Comparison of ENCODE assay signal across 7 cellular contexts in the genomic region with DNA sequence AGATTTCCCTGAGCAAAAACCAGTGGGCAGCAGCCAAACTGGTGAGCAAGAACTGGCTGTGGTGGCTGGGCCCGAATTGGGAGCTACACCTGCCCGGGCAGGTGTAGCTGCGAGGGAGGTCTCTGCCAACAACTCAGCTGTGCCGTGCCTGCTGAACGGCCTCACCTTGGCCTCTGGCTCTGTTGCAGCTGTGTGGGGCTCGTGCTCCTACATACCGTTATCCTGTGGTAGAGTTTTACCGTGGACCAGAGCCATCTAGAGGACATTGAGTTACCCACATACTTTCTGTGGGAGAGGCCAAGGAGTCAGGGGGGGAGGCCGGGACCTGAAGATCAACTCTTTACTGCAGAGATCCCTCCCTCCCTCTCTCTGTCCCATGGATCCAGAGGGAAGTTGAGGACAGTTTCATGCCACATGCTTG. TPM values are rescaled to one million over a fixed set of nuclear protein-coding genes. Genes with fewer than 3 reads are reported as not detected.
DNase-seq lines count a peak whose midpoint lies in the region; ATAC-seq and TF ChIP-seq lines count a peak whose summit lies in the region.

No MANE protein-coding gene starts in this region.

- H3K4me1 Mint-ChIP-seq in activated CD4-positive, alpha-beta T cell treated with anti-CD3 and anti-CD28 coated beads, Interleukin-2, amount 10 ng/mL, durations not matched to agents 24 days and 14 days: peaks cover 7% of the 10 kb centered on the region

- no peak overlapping the region for H3K4me3 ChIP-seq in right lobe of liver

- H3K9me3 ChIP-seq in right lobe of liver: no peaks in the 10 kb centered on the region

- H3K4me3 Mint-ChIP-seq in activated CD4-positive, alpha-beta T cell treated with anti-CD3 and anti-CD28 coated beads, Interleukin-2, amount 10 ng/mL, durations not matched to agents 24 days and 14 days: no peak overlapping the region

- peak; percentile 75 for ATAC-seq in GM21381 (IDR thresholded peaks at IDR 0.05; ENCODE audit: unreplicated experiment)
- ATAC-seq in right lobe of liver: peak; percentile 82 to 93 (median 84)

- no peak overlapping the region for H3K27ac Mint-ChIP-seq in activated CD4-positive, alpha-beta T cell treated with anti-CD3 and anti-CD28 coated beads, Interleukin-2, amount 10 ng/mL, durations not matched to agents 24 days and 14 days

- POLR2A ChIA-PET in GM10248 (lab: Yijun Ruan, JAX): no interaction called here

- 0% methylated on average over 1 of the region's 9 CpGs for WGBS in right lobe of liver (ENCODE audit: insufficient coverage, low coverage, low lambda C conversion rate, missing lambda C conversion rate)

- TF ChIP-seq POLR2A in right lobe of liver (IDR thresholded peaks at IDR 0.05): no peak

- H3K4me1 ChIP-seq in right lobe of liver: peaks cover 0 to 47% (median 0%) of the 10 kb centered on the region in 4 donors

- TF ChIP-seq RAD21 in Ishikawa (IDR thresholded peaks at IDR 0.05; ENCODE audit: low read depth): peak; percentile 29

- TF ChIP-seq CTCF in GM10248 (IDR thresholded peaks at IDR 0.05; ENCODE audit: control extremely low read depth, extremely low read depth, low read depth, missing control alignments): peak; percentile 36
- TF ChIP-seq CTCF in right lobe of liver (IDR thresholded peaks at IDR 0.05): peak; percentile 28 to 52 (median 38)

- no peaks in the 10 kb centered on the region for H3K27me3 ChIP-seq in right lobe of liver

- DNase-seq in GM10248 (ENCODE audit: extremely low spot score) (peak; percentile 59), right lobe of liver (peak; percentile 72 to 85 (median 79)), inferior parietal cortex (ENCODE audit: extremely low spot score) (no peak), NCI-H226 (no peak)
- peak; percentile 72 for DNase-seq in activated CD4-positive, alpha-beta T cell treated with anti-CD3 and anti-CD28 coated beads, Interleukin-2, amount 10 ng/mL, durations not matched to agents 24 days and 14 days

- TF ChIP-seq EP300 in Ishikawa (IDR thresholded peaks at IDR 0.05; ENCODE audit: borderline replicate concordance): no peak

- no peaks in the 10 kb centered on the region for H3K36me3 ChIP-seq in right lobe of liver

- H3K27ac ChIP-seq in right lobe of liver: peak overlapping the region in 2 of 3 donors; percentile 26 to 75

- no peaks in the 10 kb centered on the region for H3K27me3 Mint-ChIP-seq in activated CD4-positive, alpha-beta T cell treated with anti-CD3 and anti-CD28 coated beads, Interleukin-2, amount 10 ng/mL, durations not matched to agents 24 days and 14 days

- intact Hi-C loops in activated CD4-positive, alpha-beta T cell treated with anti-CD3 and anti-CD28 coated beads, Interleukin-2, amount 10 ng/mL, durations not matched to agents 24 days and 14 days (cut with micrococcal nuclease): loop anchor here (2.0 kb wide), 1 partner anchor 172 kb away; no protein-coding TSS in a partner anchor
- intact Hi-C loops in right lobe of liver (cut with DNase I): no loop called here

- H3K9me3 Mint-ChIP-seq in activated CD4-positive, alpha-beta T cell treated with anti-CD3 and anti-CD28 coated beads, Interleukin-2, amount 10 ng/mL, durations not matched to agents 24 days and 14 days: no peaks in the 10 kb centered on the region

- no peaks in the 10 kb centered on the region for H3K36me3 Mint-ChIP-seq in activated CD4-positive, alpha-beta T cell treated with anti-CD3 and anti-CD28 coated beads, Interleukin-2, amount 10 ng/mL, durations not matched to agents 24 days and 14 days (ENCODE audit: low read depth)

- CTCF ChIA-PET in GM10248 (lab: Yijun Ruan, JAX): interaction anchor here (0.7 to 2.4 kb wide), 7 partner anchors 14 to 226 kb away, joined by 3 to 19 read pairs (median 4); no protein-coding TSS in a partner anchor

TF ChIP-seq in Ishikawa, 13 proteins besides CTCF, POLR2A, EP300 and RAD21:
- no peak for TF ChIP-seq CREB1 (IDR thresholded peaks at IDR 0.05; ENCODE audit: low read depth)
- TF ChIP-seq FOXM1 (IDR thresholded peaks at IDR 0.05; ENCODE audit: borderline replicate concordance, low read depth): no peak

RNA-seq across cellular contexts. Expression of gene CLYBL, which starts 8.0 kb away (rescaled TPM):
- 2.6 and 3.5 TPM in 2 replicates for total RNA-seq in activated CD4-positive, alpha-beta T cell treated with anti-CD3 and anti-CD28 coated beads, Interleukin-2, amount 10 ng/mL, durations not matched to agents 24 days and 14 days
- total RNA-seq in right lobe of liver: 10 to 100 TPM; 38.1 to 56.8 (median 46.4) TPM

Comparison
In these comparisons a context has a peak if more than half of its experiments do, and no peak if none do; other contexts are left out.
1. DNase-seq: peak in GM10248 (single experiment), activated CD4-positive, alpha-beta T cell treated with anti-CD3 and anti-CD28 coated beads, Interleukin-2, amount 10 ng/mL, durations not matched to agents 24 days and 14 days (single experiment) and right lobe of liver (3 of 3); none in inferior parietal cortex (single experiment) and NCI-H226 (single experiment).